1 cellular context compared by ENCODE assay signal in genomic region chr7:151632750-151633515, GRCh38.
A peak's percentile ranks its signal among the peaks of the same experiment; 100 is the strongest.
TF ChIP-seq lines count a peak whose summit lies in the region.

No MANE protein-coding gene starts in this region.

TF ChIP-seq in K562, 482 proteins besides CTCF, POLR2A, EP300 and RAD21 (continued from another document and continues in another):
- TF ChIP-seq ZBTB34 (CRISPR knock-in tag; IDR thresholded peaks at IDR 0.05), result no peak
- TF ChIP-seq SP1 (CRISPR knock-in tag; IDR thresholded peaks at IDR 0.05), result 0 out of 2 replicates have a peak, but pooled peaks have one; percentile 39
- TF ChIP-seq CTBP1 (IDR thresholded peaks at IDR 0.05; ENCODE audit: borderline replicate concordance), result peak; percentile 52
- no peak for TF ChIP-seq FOXM1 (IDR thresholded peaks at IDR 0.05; ENCODE audit: low read depth)
- no peak for TF ChIP-seq FOXM1 (CRISPR knock-in tag; IDR thresholded peaks at IDR 0.05; ENCODE audit: low read depth)
- TF ChIP-seq CBX1 (IDR thresholded peaks at IDR 0.05; ENCODE audit: low read depth), result peak; percentile 39; the same call in 1 of the 2 replicates
- TF ChIP-seq ZNF655 (CRISPR knock-in tag; IDR thresholded peaks at IDR 0.05), result no peak
- no peak for TF ChIP-seq ETS1 (conservative IDR thresholded peaks at IDR 0.05; ENCODE audit: control insufficient read depth, low read depth, low read length)
- no peak for TF ChIP-seq ZNF354B (CRISPR knock-in tag; IDR thresholded peaks at IDR 0.05)
- TF ChIP-seq ZNF140 (CRISPR knock-in tag; IDR thresholded peaks at IDR 0.05), result no peak
- TF ChIP-seq MCM3 (IDR thresholded peaks at IDR 0.05), result no peak
- no peak for TF ChIP-seq E2F8 (IDR thresholded peaks at IDR 0.05; ENCODE audit: low read depth, partially characterized antibody)
- TF ChIP-seq CREB5 (CRISPR knock-in tag; IDR thresholded peaks at IDR 0.05), result no peak
- no peak for TF ChIP-seq ZNF232 (CRISPR knock-in tag; IDR thresholded peaks at IDR 0.05)
- TF ChIP-seq TEAD2 (tag; IDR thresholded peaks at IDR 0.05), result no peak
- TF ChIP-seq GABPB1 (CRISPR knock-in tag; IDR thresholded peaks at IDR 0.05), result 0 out of 2 replicates have a peak, but pooled peaks have one; percentile 23
- 0 out of 2 replicates have a peak, but pooled peaks have one; percentile 22 for TF ChIP-seq ZBTB40 (IDR thresholded peaks at IDR 0.05)
- TF ChIP-seq ZBTB40 (CRISPR knock-in tag; IDR thresholded peaks at IDR 0.05), result no peak
- no peak; the same call in 1 of the 2 replicates for TF ChIP-seq FOXP1 (CRISPR knock-in tag; IDR thresholded peaks at IDR 0.05)
- TF ChIP-seq ETS2 (tag; IDR thresholded peaks at IDR 0.05; ENCODE audit: borderline replicate concordance, poor library complexity, severe bottlenecking), result no peak
- TF ChIP-seq RFX5 (IDR thresholded peaks at IDR 0.05; ENCODE audit: low read depth, low read length), result no peak
- TF ChIP-seq OTX1 (CRISPR knock-in tag; IDR thresholded peaks at IDR 0.05), result no peak
- no peak for TF ChIP-seq ATF6 (CRISPR knock-in tag; IDR thresholded peaks at IDR 0.05)
- no peak for TF ChIP-seq SLC30A9 (CRISPR knock-in tag; IDR thresholded peaks at IDR 0.05)
- no peak for TF ChIP-seq SRSF1 (IDR thresholded peaks at IDR 0.05; ENCODE audit: low read depth, low read length)
- TF ChIP-seq NFRKB (IDR thresholded peaks at IDR 0.05; ENCODE audit: low read depth), result no peak
- no peak for TF ChIP-seq THRB (CRISPR knock-in tag; conservative IDR thresholded peaks at IDR 0.05)
- 0 out of 2 replicates have a peak, but pooled peaks have one; percentile 5 for TF ChIP-seq E2F3 (CRISPR knock-in tag; IDR thresholded peaks at IDR 0.05)
- no peak for TF ChIP-seq ZNF408 (CRISPR knock-in tag; IDR thresholded peaks at IDR 0.05; ENCODE audit: low read depth)
- no peak for TF ChIP-seq NR2F6 (CRISPR knock-in tag; IDR thresholded peaks at IDR 0.05)
- no peak for TF ChIP-seq BACH1 (tag; IDR thresholded peaks at IDR 0.05)
- TF ChIP-seq CHCHD3 (CRISPR knock-in tag; IDR thresholded peaks at IDR 0.05), result no peak
- no peak for TF ChIP-seq THAP7 (CRISPR knock-in tag; IDR thresholded peaks at IDR 0.05)
- no peak for TF ChIP-seq ZBTB7A (IDR thresholded peaks at IDR 0.05; ENCODE audit: borderline replicate concordance, control insufficient read depth, low read depth, low read length)
- no peak for TF ChIP-seq MEF2A (IDR thresholded peaks at IDR 0.05; ENCODE audit: control insufficient read depth, low read depth, low read length)
